In genomic region chr6:31729515-31729978, GRCh38 we compare ENCODE assay signal across 1 cellular context.
A peak's percentile ranks its signal among the peaks of the same experiment; 100 is the strongest.
TF ChIP-seq lines count a peak whose summit lies in the region.

No MANE protein-coding gene starts in this region.

TF ChIP-seq in HepG2, 621 proteins besides CTCF, POLR2A, EP300 and RAD21 (continued from another document):
- TF ChIP-seq E2F1 (CRISPR knock-in tag; IDR thresholded peaks at IDR 0.05) (peak; percentile 77; the same call in 1 of the 2 replicates), SMYD3 (CRISPR knock-in tag; IDR thresholded peaks at IDR 0.05) (no peak; the same call in 1 of the 2 replicates), HHEX (CRISPR knock-in tag; IDR thresholded peaks at IDR 0.05) (no peak), TRIM24 (CRISPR knock-in tag; IDR thresholded peaks at IDR 0.05) (no peak), ZNF292 (CRISPR knock-in tag; IDR thresholded peaks at IDR 0.05; ENCODE audit: borderline replicate concordance, low read depth) (no peak), ZNF761 (CRISPR knock-in tag; conservative IDR thresholded peaks at IDR 0.05) (peak; percentile 70; the same call in 1 of the 2 replicates), ZMYM4 (CRISPR knock-in tag; IDR thresholded peaks at IDR 0.05) (peak; percentile 32; the same call in 1 of the 2 replicates), ZNF460 (CRISPR knock-in tag; IDR thresholded peaks at IDR 0.05; ENCODE audit: borderline replicate concordance) (no peak; the same call in 1 of the 2 replicates), SOX6 (IDR thresholded peaks at IDR 0.05) (no peak), SOX6 (CRISPR knock-in tag; IDR thresholded peaks at IDR 0.05) (peak; percentile 43; the same call in 1 of the 2 replicates), POLR2AphosphoS5 (IDR thresholded peaks at IDR 0.05; ENCODE audit: low read depth, low read length) (no peak; the same call in 1 of the 2 replicates), IRF1 (CRISPR knock-in tag; IDR thresholded peaks at IDR 0.05; ENCODE audit: low read depth) (no peak), KDM2A (CRISPR knock-in tag; IDR thresholded peaks at IDR 0.05; ENCODE audit: borderline replicate concordance, low read depth) (peak; percentile 99; the same call in 1 of the 2 replicates), ZNF75D (CRISPR knock-in tag; IDR thresholded peaks at IDR 0.05; ENCODE audit: borderline replicate concordance) (0 out of 2 replicates have a peak, but pooled peaks have one; percentile 66), MTA1 (CRISPR knock-in tag; IDR thresholded peaks at IDR 0.05; ENCODE audit: borderline replicate concordance) (no peak; the same call in 1 of the 2 replicates), ZNF281 (CRISPR knock-in tag; IDR thresholded peaks at IDR 0.05; ENCODE audit: borderline replicate concordance) (peak; percentile 61; the same call in 1 of the 2 replicates), SNAPC2 (CRISPR knock-in tag; IDR thresholded peaks at IDR 0.05) (0 out of 2 replicates have a peak, but pooled peaks have one; percentile 33), ZBTB40 (IDR thresholded peaks at IDR 0.05) (no peak), ZBTB40 (CRISPR knock-in tag; IDR thresholded peaks at IDR 0.05) (no peak), ZBTB1 (CRISPR knock-in tag; IDR thresholded peaks at IDR 0.05; ENCODE audit: borderline replicate concordance) (no peak), ZNF841 (CRISPR knock-in tag; IDR thresholded peaks at IDR 0.05; ENCODE audit: borderline replicate concordance) (no peak), RBM22 (optimal IDR thresholded peaks at IDR 0.05; ENCODE audit: low read length) (no peak), ZNF652 (CRISPR knock-in tag; IDR thresholded peaks at IDR 0.05; ENCODE audit: borderline replicate concordance, low read depth) (peak; percentile 100), TCF7L2 (IDR thresholded peaks at IDR 0.05; ENCODE audit: low read depth, low read length) (no peak), GTF3A (CRISPR knock-in tag; conservative IDR thresholded peaks at IDR 0.05) (no peak), ZNF24 (IDR thresholded peaks at IDR 0.05) (no peak), ZNF614 (CRISPR knock-in tag; IDR thresholded peaks at IDR 0.05; ENCODE audit: borderline replicate concordance) (peak; percentile 72), ZEB1 (IDR thresholded peaks at IDR 0.05; ENCODE audit: insufficient replicate concordance, low read depth) (no peak), RFX1 (IDR thresholded peaks at IDR 0.05) (no peak), CENPT (CRISPR knock-in tag; IDR thresholded peaks at IDR 0.05; ENCODE audit: low read depth) (no peak), SRSF1 (optimal IDR thresholded peaks at IDR 0.05; ENCODE audit: low read depth, low read length) (no peak), ZNF644 (CRISPR knock-in tag; IDR thresholded peaks at IDR 0.05; ENCODE audit: low read depth) (no peak), FOXM1 (CRISPR knock-in tag; IDR thresholded peaks at IDR 0.05) (no peak), U2AF2 (IDR thresholded peaks at IDR 0.05; ENCODE audit: low read depth, low read length) (no peak), ZNF441 (CRISPR knock-in tag; IDR thresholded peaks at IDR 0.05; ENCODE audit: borderline replicate concordance) (peak; percentile 9; the same call in 1 of the 2 replicates)
- TF ChIP-seq, protein P1, sequence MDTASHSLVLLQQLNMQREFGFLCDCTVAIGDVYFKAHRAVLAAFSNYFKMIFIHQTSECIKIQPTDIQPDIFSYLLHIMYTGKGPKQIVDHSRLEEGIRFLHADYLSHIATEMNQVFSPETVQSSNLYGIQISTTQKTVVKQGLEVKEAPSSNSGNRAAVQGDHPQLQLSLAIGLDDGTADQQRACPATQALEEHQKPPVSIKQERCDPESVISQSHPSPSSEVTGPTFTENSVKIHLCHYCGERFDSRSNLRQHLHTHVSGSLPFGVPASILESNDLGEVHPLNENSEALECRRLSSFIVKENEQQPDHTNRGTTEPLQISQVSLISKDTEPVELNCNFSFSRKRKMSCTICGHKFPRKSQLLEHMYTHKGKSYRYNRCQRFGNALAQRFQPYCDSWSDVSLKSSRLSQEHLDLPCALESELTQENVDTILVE (CRISPR knock-in tag; IDR thresholded peaks at IDR 0.05), result no peak
